Comparison of ENCODE assay signal across 2 cellular contexts in genomic region chr16:25914357-25914962, GRCh38.
TF ChIP-seq lines count a peak whose summit lies in the region.

No MANE protein-coding gene starts in this region.

TF ChIP-seq in GM23338, 12 proteins besides CTCF, POLR2A, EP300 and RAD21 (continued from another document):
- TF ChIP-seq, protein P1, sequence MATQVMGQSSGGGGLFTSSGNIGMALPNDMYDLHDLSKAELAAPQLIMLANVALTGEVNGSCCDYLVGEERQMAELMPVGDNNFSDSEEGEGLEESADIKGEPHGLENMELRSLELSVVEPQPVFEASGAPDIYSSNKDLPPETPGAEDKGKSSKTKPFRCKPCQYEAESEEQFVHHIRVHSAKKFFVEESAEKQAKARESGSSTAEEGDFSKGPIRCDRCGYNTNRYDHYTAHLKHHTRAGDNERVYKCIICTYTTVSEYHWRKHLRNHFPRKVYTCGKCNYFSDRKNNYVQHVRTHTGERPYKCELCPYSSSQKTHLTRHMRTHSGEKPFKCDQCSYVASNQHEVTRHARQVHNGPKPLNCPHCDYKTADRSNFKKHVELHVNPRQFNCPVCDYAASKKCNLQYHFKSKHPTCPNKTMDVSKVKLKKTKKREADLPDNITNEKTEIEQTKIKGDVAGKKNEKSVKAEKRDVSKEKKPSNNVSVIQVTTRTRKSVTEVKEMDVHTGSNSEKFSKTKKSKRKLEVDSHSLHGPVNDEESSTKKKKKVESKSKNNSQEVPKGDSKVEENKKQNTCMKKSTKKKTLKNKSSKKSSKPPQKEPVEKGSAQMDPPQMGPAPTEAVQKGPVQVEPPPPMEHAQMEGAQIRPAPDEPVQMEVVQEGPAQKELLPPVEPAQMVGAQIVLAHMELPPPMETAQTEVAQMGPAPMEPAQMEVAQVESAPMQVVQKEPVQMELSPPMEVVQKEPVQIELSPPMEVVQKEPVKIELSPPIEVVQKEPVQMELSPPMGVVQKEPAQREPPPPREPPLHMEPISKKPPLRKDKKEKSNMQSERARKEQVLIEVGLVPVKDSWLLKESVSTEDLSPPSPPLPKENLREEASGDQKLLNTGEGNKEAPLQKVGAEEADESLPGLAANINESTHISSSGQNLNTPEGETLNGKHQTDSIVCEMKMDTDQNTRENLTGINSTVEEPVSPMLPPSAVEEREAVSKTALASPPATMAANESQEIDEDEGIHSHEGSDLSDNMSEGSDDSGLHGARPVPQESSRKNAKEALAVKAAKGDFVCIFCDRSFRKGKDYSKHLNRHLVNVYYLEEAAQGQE (IDR thresholded peaks at IDR 0.05; ENCODE audit: unreplicated experiment) = no peak
- TF ChIP-seq ZNF114 (CRISPR knock-in tag; IDR thresholded peaks at IDR 0.05) = no peak
- no peak for TF ChIP-seq EZH2phosphoT487 (IDR thresholded peaks at IDR 0.05; ENCODE audit: unreplicated experiment)
- TF ChIP-seq ZNF462 (CRISPR knock-in tag; IDR thresholded peaks at IDR 0.05) = no peak
- TF ChIP-seq, protein P2, sequence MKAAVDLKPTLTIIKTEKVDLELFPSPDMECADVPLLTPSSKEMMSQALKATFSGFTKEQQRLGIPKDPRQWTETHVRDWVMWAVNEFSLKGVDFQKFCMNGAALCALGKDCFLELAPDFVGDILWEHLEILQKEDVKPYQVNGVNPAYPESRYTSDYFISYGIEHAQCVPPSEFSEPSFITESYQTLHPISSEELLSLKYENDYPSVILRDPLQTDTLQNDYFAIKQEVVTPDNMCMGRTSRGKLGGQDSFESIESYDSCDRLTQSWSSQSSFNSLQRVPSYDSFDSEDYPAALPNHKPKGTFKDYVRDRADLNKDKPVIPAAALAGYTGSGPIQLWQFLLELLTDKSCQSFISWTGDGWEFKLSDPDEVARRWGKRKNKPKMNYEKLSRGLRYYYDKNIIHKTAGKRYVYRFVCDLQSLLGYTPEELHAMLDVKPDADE (IDR thresholded peaks at IDR 0.05) = no peak

TF ChIP-seq in SK-N-SH, 30 proteins besides CTCF, POLR2A, EP300 and RAD21 (continued from another document):
- TF ChIP-seq, protein P3, sequence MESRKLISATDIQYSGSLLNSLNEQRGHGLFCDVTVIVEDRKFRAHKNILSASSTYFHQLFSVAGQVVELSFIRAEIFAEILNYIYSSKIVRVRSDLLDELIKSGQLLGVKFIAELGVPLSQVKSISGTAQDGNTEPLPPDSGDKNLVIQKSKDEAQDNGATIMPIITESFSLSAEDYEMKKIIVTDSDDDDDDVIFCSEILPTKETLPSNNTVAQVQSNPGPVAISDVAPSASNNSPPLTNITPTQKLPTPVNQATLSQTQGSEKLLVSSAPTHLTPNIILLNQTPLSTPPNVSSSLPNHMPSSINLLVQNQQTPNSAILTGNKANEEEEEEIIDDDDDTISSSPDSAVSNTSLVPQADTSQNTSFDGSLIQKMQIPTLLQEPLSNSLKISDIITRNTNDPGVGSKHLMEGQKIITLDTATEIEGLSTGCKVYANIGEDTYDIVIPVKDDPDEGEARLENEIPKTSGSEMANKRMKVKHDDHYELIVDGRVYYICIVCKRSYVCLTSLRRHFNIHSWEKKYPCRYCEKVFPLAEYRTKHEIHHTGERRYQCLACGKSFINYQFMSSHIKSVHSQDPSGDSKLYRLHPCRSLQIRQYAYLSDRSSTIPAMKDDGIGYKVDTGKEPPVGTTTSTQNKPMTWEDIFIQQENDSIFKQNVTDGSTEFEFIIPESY (IDR thresholded peaks at IDR 0.05; ENCODE audit: borderline replicate concordance, low read depth) = no peak
- TF ChIP-seq, protein P4, sequence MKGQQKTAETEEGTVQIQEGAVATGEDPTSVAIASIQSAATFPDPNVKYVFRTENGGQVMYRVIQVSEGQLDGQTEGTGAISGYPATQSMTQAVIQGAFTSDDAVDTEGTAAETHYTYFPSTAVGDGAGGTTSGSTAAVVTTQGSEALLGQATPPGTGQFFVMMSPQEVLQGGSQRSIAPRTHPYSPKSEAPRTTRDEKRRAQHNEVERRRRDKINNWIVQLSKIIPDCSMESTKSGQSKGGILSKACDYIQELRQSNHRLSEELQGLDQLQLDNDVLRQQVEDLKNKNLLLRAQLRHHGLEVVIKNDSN (IDR thresholded peaks at IDR 0.05; ENCODE audit: borderline replicate concordance, low read depth) = no peak
